In the genomic region with DNA sequence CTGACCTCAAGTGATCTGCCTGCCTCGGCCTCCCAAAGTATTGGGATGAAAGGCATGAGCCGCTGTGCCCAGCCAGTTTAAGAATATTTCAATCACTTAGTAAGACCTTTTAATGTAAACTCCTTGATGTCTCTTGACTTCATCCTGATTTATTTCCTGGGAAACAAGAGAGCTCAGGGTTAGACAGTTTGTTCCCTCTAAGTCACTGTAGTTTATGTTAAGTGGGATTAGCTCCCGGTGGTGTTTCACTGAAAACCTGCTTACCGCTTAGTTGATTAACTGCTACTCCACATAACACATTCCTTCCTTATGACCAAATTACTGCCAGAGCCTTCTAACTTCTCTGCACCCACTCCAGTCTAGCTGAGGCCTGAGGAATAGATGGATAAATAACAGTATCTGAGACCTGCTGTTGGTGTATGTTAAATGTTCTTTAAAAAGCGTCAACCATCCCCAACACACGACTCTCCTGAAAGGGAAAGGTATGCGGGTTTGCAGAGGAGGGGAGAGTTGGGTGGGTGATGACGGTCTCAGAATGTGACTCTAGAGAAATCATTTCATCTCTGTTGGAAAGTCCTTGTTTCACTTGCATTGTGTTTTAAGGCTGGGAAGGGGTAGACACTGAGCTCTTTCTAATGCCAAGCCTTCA, we compare ENCODE assay signal across 8 cellular contexts. TPM values are rescaled to one million over a fixed set of nuclear protein-coding genes. Genes with fewer than 3 reads are reported as not detected.
DNase-seq lines count a peak whose midpoint lies in the region; ATAC-seq, FAIRE-seq and TF ChIP-seq lines count a peak whose summit lies in the region.

No MANE protein-coding gene starts in this region.

- H3K36me3 ChIP-seq in WERI-Rb-1: no peaks in the 10 kb centered on the region
- H3K36me3 ChIP-seq in hepatocyte (replicated peaks; ENCODE audit: insufficient read depth, low read depth): no peaks in the 10 kb centered on the region
- peaks cover 0 to 2% of the 10 kb centered on the region in 2 donors for H3K36me3 ChIP-seq in small intestine (ENCODE audit: control insufficient read depth in 2 of 2, insufficient read depth in 2 of 2, low read length in 2 of 2)

- CTCF ChIA-PET in activated CD8-positive, alpha-beta T cell treated with anti-CD3 and anti-CD28 coated beads, Interleukin-2, amount 10 ng/mL, durations not matched to agents 7 days and 5 days (lab: Charles Lee): interaction anchor here (1.1 kb wide), 1 partner anchor 14 kb away, joined by 3 read pairs; no protein-coding TSS in a partner anchor

- H3K9me3 Mint-ChIP-seq in activated CD8-positive, alpha-beta T cell treated with anti-CD3 and anti-CD28 coated beads, Interleukin-2, amount 10 ng/mL, durations not matched to agents 7 days and 5 days (ENCODE audit: insufficient read depth): no peaks in the 10 kb centered on the region

- peak overlapping the region; percentile 62 for H3K4me2 ChIP-seq in hepatocyte

- H3K9me3 ChIP-seq in WERI-Rb-1 (ENCODE audit: severe bottlenecking): no peaks in the 10 kb centered on the region
- H3K9me3 ChIP-seq in hepatocyte (ENCODE audit: low read depth): no peaks in the 10 kb centered on the region
- no peaks in the 10 kb centered on the region for H3K9me3 ChIP-seq in small intestine (ENCODE audit: control insufficient read depth, low read depth)

- H3K4me1 ChIP-seq in hepatocyte (ENCODE audit: insufficient read depth): peaks cover 60% of the 10 kb centered on the region
- peaks cover 16 to 28% of the 10 kb centered on the region in 2 donors for H3K4me1 ChIP-seq in small intestine (ENCODE audit: control insufficient read depth in 2 of 2, insufficient read depth in 1 of 2, low read depth in 1 of 2, low read length in 1 of 2)

- TF ChIP-seq CTCF in WERI-Rb-1 (IDR thresholded peaks at IDR 0.05; ENCODE audit: low read depth, low read length) (no peak), hepatocyte (IDR thresholded peaks at IDR 0.05; ENCODE audit: poor library complexity) (no peak)

- DNase-seq in H54 (ENCODE audit: insufficient read length, low spot score) (peak; percentile 38), WERI-Rb-1 (peak; percentile 80), hepatocyte (ENCODE audit: low spot score) (peak; percentile 50), small intestine (no peak), NCI-H345 (lab: John Stamatoyannopoulos, UW) (no peak), superior temporal gyrus (ENCODE audit: extremely low spot score) (no peak)
- DNase-seq in activated CD8-positive, alpha-beta T cell treated with anti-CD3 and anti-CD28 coated beads, Interleukin-2, amount 10 ng/mL, durations not matched to agents 7 days and 5 days: no peak

- no peak for ATAC-seq in HG03175 (IDR thresholded peaks at IDR 0.05; ENCODE audit: unreplicated experiment)
- no peak for ATAC-seq in activated CD8-positive, alpha-beta T cell treated with anti-CD3 and anti-CD28 coated beads, Interleukin-2, amount 10 ng/mL, durations not matched to agents 7 days and 5 days

- no peaks in the 10 kb centered on the region for H3K36me3 Mint-ChIP-seq in activated CD8-positive, alpha-beta T cell treated with anti-CD3 and anti-CD28 coated beads, Interleukin-2, amount 10 ng/mL, durations not matched to agents 7 days and 5 days (ENCODE audit: low read depth)

- peaks cover 82% of the 10 kb centered on the region for H3K79me2 ChIP-seq in hepatocyte

- H3K9me2 ChIP-seq in hepatocyte (replicated peaks; ENCODE audit: insufficient read depth): no peaks in the 10 kb centered on the region

- FAIRE-seq in H54 (lab: Jason Lieb, UNC): peak; percentile 11
- FAIRE-seq in small intestine (lab: Jason Lieb, UNC): no peak

- POLR2A ChIA-PET in activated CD8-positive, alpha-beta T cell treated with anti-CD3 and anti-CD28 coated beads, Interleukin-2, amount 10 ng/mL, durations not matched to agents 7 days and 5 days (lab: Charles Lee): no interaction called here

- H3K4me3 Mint-ChIP-seq in activated CD8-positive, alpha-beta T cell treated with anti-CD3 and anti-CD28 coated beads, Interleukin-2, amount 10 ng/mL, durations not matched to agents 7 days and 5 days: no peak overlapping the region

- H2AFZ ChIP-seq in hepatocyte: no peak overlapping the region

- H3K4me1 Mint-ChIP-seq in activated CD8-positive, alpha-beta T cell treated with anti-CD3 and anti-CD28 coated beads, Interleukin-2, amount 10 ng/mL, durations not matched to agents 7 days and 5 days (ENCODE audit: low read depth): peaks cover 11% of the 10 kb centered on the region

- 23% methylated on average over 8 of the region's 8 CpGs for WGBS in hepatocyte (ENCODE audit: low lambda C conversion rate, missing lambda C conversion rate)
- WGBS in small intestine, 3 donors: 61 to 84% (median 79%) methylated on average over 8 of the region's 8 CpGs

- H3K4me3 ChIP-seq in WERI-Rb-1 (ENCODE audit: low read depth, low read length) (no peak overlapping the region), hepatocyte (no peak overlapping the region), small intestine (ENCODE audit: low read depth in 1 of 2, low read length in 2 of 2) (no peak overlapping the region)

- no peaks in the 10 kb centered on the region for H3K27me3 Mint-ChIP-seq in activated CD8-positive, alpha-beta T cell treated with anti-CD3 and anti-CD28 coated beads, Interleukin-2, amount 10 ng/mL, durations not matched to agents 7 days and 5 days (ENCODE audit: low read depth)

- H3K27me3 ChIP-seq in WERI-Rb-1 (ENCODE audit: insufficient read depth, low read depth, severe bottlenecking) (no peaks in the 10 kb centered on the region), hepatocyte (no peaks in the 10 kb centered on the region), small intestine (ENCODE audit: control insufficient read depth in 2 of 2, insufficient read depth in 2 of 2, low read length in 2 of 2) (no peaks in the 10 kb centered on the region)

- H4K20me1 ChIP-seq in hepatocyte (ENCODE audit: insufficient read depth, poor library complexity, severe bottlenecking): no peaks in the 10 kb centered on the region

- H3K27ac Mint-ChIP-seq in activated CD8-positive, alpha-beta T cell treated with anti-CD3 and anti-CD28 coated beads, Interleukin-2, amount 10 ng/mL, durations not matched to agents 7 days and 5 days: no peak overlapping the region

- H3K27ac ChIP-seq in WERI-Rb-1: peak overlapping the region; percentile 46
- H3K27ac ChIP-seq in hepatocyte: peak overlapping the region; percentile 93
- H3K27ac ChIP-seq in small intestine (ENCODE audit: low read depth in 1 of 2, low read length in 1 of 2): peak overlapping the region; percentile 75 to 88

- TF ChIP-seq POLR2A in H54 (IDR thresholded peaks at IDR 0.05; ENCODE audit: low read depth, low read length): no peak

RNA-seq across cellular contexts. Expression of gene CREB3L2, which starts 48.7 kb away (rescaled TPM):
- 33.9 and 38.3 TPM in 2 replicates for total RNA-seq in hepatocyte
- 34.4 and 37.6 TPM in 2 replicates for polyA plus RNA-seq in hepatocyte
- polyA plus RNA-seq in small intestine: 10 to 100 TPM in 2 of 3 donors, 1 to 10 TPM in 1; 8.9 to 11.7 (median 11.0) TPM
- 10 to 100 TPM; 24.7 to 25.9 TPM for total RNA-seq in activated CD8-positive, alpha-beta T cell treated with anti-CD3 and anti-CD28 coated beads, Interleukin-2, amount 10 ng/mL, durations not matched to agents 7 days and 5 days

Comparison
In these comparisons a context has a peak if more than half of its experiments do, and no peak if none do; other contexts are left out.
1. DNase-seq: peak in H54 (single experiment), WERI-Rb-1 (single experiment) and hepatocyte (single experiment); none in small intestine (single experiment), NCI-H345 (single experiment), activated CD8-positive, alpha-beta T cell treated with anti-CD3 and anti-CD28 coated beads, Interleukin-2, amount 10 ng/mL, durations not matched to agents 7 days and 5 days (single experiment) and superior temporal gyrus (single experiment).
2. Peak in every context shown above with its lines, with median percentiles within 50 percentile points of each other: H3K27ac ChIP-seq.